In the genomic region with DNA sequence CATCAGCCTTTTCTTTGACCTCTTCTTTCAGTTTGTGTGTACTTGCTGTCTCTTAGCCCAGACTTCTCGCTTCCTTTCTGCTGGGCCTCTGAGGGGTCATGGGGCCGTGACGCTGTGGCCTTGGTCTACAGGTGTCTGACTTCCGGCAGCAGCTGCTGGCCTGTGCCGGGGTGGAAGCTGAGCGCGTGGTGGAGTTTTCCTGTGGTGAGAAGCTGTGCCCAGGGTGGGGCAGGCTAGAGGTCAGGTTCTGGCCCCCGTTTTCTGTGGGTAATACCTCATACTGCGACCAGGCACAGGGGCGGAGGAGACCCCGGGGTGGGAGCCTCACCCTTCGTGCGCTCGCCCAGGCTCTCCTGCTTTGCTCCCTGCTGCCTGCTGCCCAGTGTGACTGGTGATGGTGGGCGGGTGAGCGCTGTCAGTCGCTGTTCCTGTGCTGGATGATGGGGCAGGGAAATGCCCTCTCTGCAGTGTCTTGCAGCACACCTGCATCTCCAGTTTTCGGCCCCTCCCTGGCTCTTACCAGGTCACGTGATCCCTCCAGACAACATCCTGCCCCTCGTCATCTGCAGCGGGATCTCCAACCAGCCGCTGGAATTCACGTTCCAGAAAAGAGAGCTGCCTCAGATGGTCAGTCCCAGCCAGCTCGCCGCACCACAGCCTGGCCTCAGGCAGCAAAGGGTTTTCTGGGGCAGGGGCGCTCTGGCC, we compare ENCODE assay signal across 7 cellular contexts. TPM values are rescaled to one million over a fixed set of nuclear protein-coding genes. Genes with fewer than 3 reads are reported as not detected.
A peak's percentile ranks its signal among the peaks of the same experiment; 100 is the strongest.
DNase-seq lines count a peak whose midpoint lies in the region; ATAC-seq, FAIRE-seq and TF ChIP-seq lines count a peak whose summit lies in the region.
"Not testable (repeated sequence)": the region's sequence is repeated elsewhere in the genome, so short reads cannot be mapped to it uniquely, and the experiment has no call there.

No MANE protein-coding gene starts in this region.

- H3K9ac ChIP-seq in K562 (ENCODE audit: insufficient read depth in 1 of 2, low read depth in 2 of 2, low read length in 2 of 2), result not testable (repeated sequence)

- in situ Hi-C loops in K562 (cut with MboI), result not testable (repeated sequence)

- peaks cover 17% of the 10 kb centered on the region; the same call in 1 of the 3 replicates for H3K36me3 ChIP-seq in K562 (ENCODE audit: control insufficient read depth, insufficient read depth, low read length)

- H3K27me3 ChIP-seq in K562 (ENCODE audit: control insufficient read depth in 2 of 2, insufficient read depth in 2 of 2, low read length in 2 of 2), result not testable (repeated sequence)

- not testable (repeated sequence) for FAIRE-seq in K562 (lab: Jason Lieb, UNC)

- H3K36me3 Mint-ChIP-seq in naive B cell, result peaks cover 0 to 21% of the 10 kb centered on the region in 2 donors

- H3K4me1 ChIP-seq in K562 (replicated peaks in 1 of 2; ENCODE audit: control insufficient read depth in 2 of 2, insufficient read depth in 2 of 2, low read length in 2 of 2), result not testable (repeated sequence)

- peak; percentile 59 for ATAC-seq in GM18858 (IDR thresholded peaks at IDR 0.05; ENCODE audit: unreplicated experiment)
- peak; percentile 83 for ATAC-seq in GM21447 (IDR thresholded peaks at IDR 0.05; ENCODE audit: unreplicated experiment)
- peak; percentile 82 for ATAC-seq in HG02588 (IDR thresholded peaks at IDR 0.05; ENCODE audit: unreplicated experiment)
- ATAC-seq in HG03280 (IDR thresholded peaks at IDR 0.05; ENCODE audit: unreplicated experiment), result peak; percentile 85
- not testable (repeated sequence) for ATAC-seq in K562
- ATAC-seq in naive B cell (ENCODE audit: low read depth in 2 of 2), result peak; percentile 35 to 80

- not testable (repeated sequence) for H3K4me1 Mint-ChIP-seq in naive B cell

- not testable (repeated sequence) for H3K4me2 ChIP-seq in K562 (ENCODE audit: insufficient read depth, low read length)

- peak; percentile 55 for DNase-seq in NCI-H510A treated with DMSO at 0.1 percent for 48 hours (lab: John Stamatoyannopoulos, UW)
- not testable (repeated sequence) for DNase-seq in K562 (ENCODE audit: extremely low read depth in 1 of 4, low spot score in 3 of 4); naive B cell

- not testable (repeated sequence) for H3K27me3 Mint-ChIP-seq in naive B cell

- H3K4me3 ChIP-seq in K562, result not testable (repeated sequence)

- H3K79me2 ChIP-seq in K562 (ENCODE audit: control insufficient read depth, insufficient read depth, low read length), result not testable (repeated sequence)

- not testable (repeated sequence) for TF ChIP-seq RAD21 in K562 (CRISPR knock-in tag; conservative IDR thresholded peaks at IDR 0.05 in 1 of 2, IDR thresholded peaks at IDR 0.05 in 1 of 2)

- not testable (repeated sequence) for TF ChIP-seq EP300 in K562 (IDR thresholded peaks at IDR 0.05; ENCODE audit: low read length)

- not testable (repeated sequence) for H3K9me3 Mint-ChIP-seq in naive B cell

- 89% methylated on average over 11 of the region's 26 CpGs for WGBS in K562 (ENCODE audit: insufficient coverage, low coverage, missing lambda C conversion rate)

- not testable (repeated sequence) for H4K20me1 ChIP-seq in K562 (replicated peaks; ENCODE audit: control insufficient read depth, insufficient read depth, low read length)

- not testable (repeated sequence) for TF ChIP-seq CTCF in K562 (IDR thresholded peaks at IDR 0.05 in 2 of 3, conservative IDR thresholded peaks at IDR 0.05 in 1 of 3; ENCODE audit: insufficient read depth in 2 of 3, low read depth in 1 of 3, low read length in 3 of 3)

- not testable (repeated sequence) for H3K4me3 Mint-ChIP-seq in naive B cell

- POLR2A ChIA-PET in K562 (lab: Yijun Ruan, JAX), result not testable (repeated sequence)

- not testable (repeated sequence) for TF ChIP-seq POLR2A in K562 (conservative IDR thresholded peaks at IDR 0.05)

- not testable (repeated sequence) for H3K9me1 ChIP-seq in K562 (ENCODE audit: control insufficient read depth, insufficient read depth, low read length)

- H3K9me3 ChIP-seq in K562 (replicated peaks; ENCODE audit: control insufficient read depth, insufficient read depth, low read depth, low read length), result not testable (repeated sequence)

- H3K27ac Mint-ChIP-seq in naive B cell, result peak overlapping the region in 3 of 6 donors; percentile 30 to 56 (median 52)

- H3K27ac ChIP-seq in K562 (ENCODE audit: extremely low read depth, low read depth, low read length), result not testable (repeated sequence)

- H2AFZ ChIP-seq in K562 (ENCODE audit: low read depth, low read length), result not testable (repeated sequence)

- not testable (repeated sequence) for BruUV-seq in K562 (replicated peaks; lab: Mats Ljungman, UMichigan)

- intact Hi-C loops in K562 (cut with micrococcal nuclease), result not testable (repeated sequence)

- CTCF ChIA-PET in K562 (lab: Yijun Ruan, JAX; ENCODE audit: low intra/inter-chr PET ratio), result not testable (repeated sequence)

TF ChIP-seq in K562, 482 proteins besides CTCF, POLR2A, EP300 and RAD21:
- TF ChIP-seq POLR2G (IDR thresholded peaks at IDR 0.05; ENCODE audit: low read depth, low read length), result 0 out of 2 replicates have a peak, but pooled peaks have one; percentile 15

RNA-seq across cellular contexts. Expression of gene DDX11, which starts 27.0 kb away (rescaled TPM):
- 399 and 677 TPM in 2 replicates for total RNA-seq in K562 (2011; cell fraction: chromatin; rRNA removed; ENCODE audit: low replicate concordance)
- total RNA-seq in K562 (2011; cell fraction: nucleolus; rRNA removed), result 337 and 381 TPM in 2 replicates
- total RNA-seq in K562 (2011; cell fraction: nucleoplasm; rRNA removed), result 261 and 283 TPM in 2 replicates
- total RNA-seq in K562 (2014; rRNA removed), result 47.6 and 52.0 TPM in 2 replicates
- 29.9 and 30.0 TPM in 2 replicates for total RNA-seq in K562 (2014; rRNA removed; fragmentation: Illumina TruSeq; extraction: Trizol)
- total RNA-seq in K562 (2015; rRNA removed; fragmentation: Illumina TruSeq; extraction: Trizol), result 35.3 and 37.5 TPM in 2 replicates
- 88.9 and 93.2 TPM in 2 replicates for total RNA-seq in K562 (2021)
- polyA plus RNA-seq in K562 (2011; rRNA removed), result 47.1 and 55.0 TPM in 2 replicates
- polyA plus RNA-seq in K562 (2011; cell fraction: cytosol; rRNA removed), result 29.8 and 31.9 TPM in 2 replicates
- polyA plus RNA-seq in K562 (2011; cell fraction: nucleus; rRNA removed), result 348 and 459 TPM in 2 replicates
- 57.0 and 73.6 TPM in 2 replicates for polyA plus RNA-seq in K562 (2012)
- polyA plus RNA-seq in K562 (2014; fragmentation: Illumina TruSeq; extraction: Trizol), result 42.5 and 45.3 TPM in 2 replicates
- polyA plus RNA-seq in K562 (2014; fragmentation: Nextera tagmentation; extraction: Ambion mirVana), result 1 to 10 TPM; 3.6 to 5.5 TPM
- polyA plus RNA-seq in K562 (2014; rRNA removed), result 70.7 and 73.1 TPM in 2 replicates
- polyA minus RNA-seq in K562 (2011; rRNA and poly(A)+ RNA removed), result 53.7 and 55.3 TPM in 2 replicates
- polyA minus RNA-seq in K562 (2011; cell fraction: cytosol; rRNA and poly(A)+ RNA removed), result 22.5 and 25.8 TPM in 2 replicates
- polyA minus RNA-seq in K562 (2011; cell fraction: nucleus; rRNA and poly(A)+ RNA removed), result 140 and 145 TPM in 2 replicates
- 10 to 100 TPM in 4 of 6 donors, 1 to 10 TPM in 2; 2.6 to 30.8 (median 12.2) TPM for polyA plus RNA-seq in naive B cell (ENCODE audit: low read depth in 6 of 6)
